20 cellular contexts compared by ENCODE assay signal in the genomic region with DNA sequence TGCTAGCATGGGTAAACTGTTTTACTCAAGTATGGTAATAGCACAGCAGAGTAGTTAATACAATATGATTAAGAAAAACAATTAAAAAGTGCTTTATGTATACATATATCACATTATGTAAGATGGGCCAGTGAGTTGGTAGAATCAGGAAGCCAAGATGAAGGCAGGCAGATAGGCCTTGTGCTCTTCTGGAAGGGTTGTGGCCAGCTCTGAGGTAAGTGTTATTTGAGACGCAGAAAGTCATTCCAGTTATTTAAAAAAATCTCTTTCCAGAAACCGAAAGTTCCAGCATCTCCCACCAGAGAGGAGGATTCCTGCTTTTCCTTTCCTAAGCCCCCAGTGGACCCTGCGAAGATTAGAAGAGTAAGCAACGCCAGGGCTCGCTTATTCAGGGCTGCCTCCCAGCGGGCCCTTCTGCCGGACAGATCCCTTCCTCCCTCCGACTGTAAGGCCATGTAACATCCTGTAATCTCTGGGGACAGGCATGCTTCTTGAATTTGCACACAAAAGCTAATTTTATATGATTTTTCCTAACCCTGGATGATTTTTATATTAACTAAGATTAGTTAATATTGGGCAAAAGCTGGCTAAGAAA. TPM values are rescaled to one million over a fixed set of nuclear protein-coding genes. Genes with fewer than 3 reads are reported as not detected.
DNase-seq lines count a peak whose midpoint lies in the region; ATAC-seq and TF ChIP-seq lines count a peak whose summit lies in the region.
"Had no signal": no experiment of that assay in that cellular context is flagged by ENCODE, and none has a peak within 500 bp of the region (broad histone marks: within the 10 kb centered on the region; RNA-seq: fewer than 3 reads in every experiment).

No MANE protein-coding gene starts in this region.

- H3K27me3 ChIP-seq in right atrium auricular region (no peaks in the 10 kb centered on the region), gastrocnemius medialis (no peaks in the 10 kb centered on the region)
- H3K27me3 ChIP-seq: SJCRH30 had no signal

- no peaks in the 10 kb centered on the region for H3K9me3 ChIP-seq in right atrium auricular region
- no peaks in the 10 kb centered on the region for H3K9me3 ChIP-seq in gastrocnemius medialis
- H3K9me3 ChIP-seq: SJCRH30 had no signal

- H3K27me3 Mint-ChIP-seq in WTC11 (ENCODE audit: low read depth), result no peaks in the 10 kb centered on the region

- peaks cover 25% of the 10 kb centered on the region for H3K4me1 Mint-ChIP-seq in WTC11

- no peak overlapping the region for H3K4me3 ChIP-seq in right atrium auricular region
- H3K4me3 ChIP-seq in gastrocnemius medialis, result no peak overlapping the region
- H3K4me3 ChIP-seq: SJCRH30 had no signal

- in situ Hi-C loops in gastrocnemius medialis (cut with MboI; ENCODE audit: low sequenced_read_pairs in 4 of 4), result no loop called here

- intact Hi-C loops in Right ventricle myocardium superior (cut with DNase I) (no loop called here), gastrocnemius medialis (cut with DNase I; ENCODE audit: low total_unique reads) (no loop called here)

- TF ChIP-seq POLR2A in gastrocnemius medialis (IDR thresholded peaks at IDR 0.05), result no peak

- CTCF ChIA-PET in WTC11 (lab: Charles Lee), result interaction anchor here (1.0 to 1.5 kb wide), 2 partner anchors 25 to 327 kb away, joined by 3 to 5 read pairs; no protein-coding TSS in a partner anchor

- POLR2A ChIA-PET in WTC11 (lab: Charles Lee), result no interaction called here

- no peak overlapping the region for H3K4me3 Mint-ChIP-seq in WTC11
- H3K4me3 Mint-ChIP-seq: H9 had no signal

- ATAC-seq in WTC11 (no peak), Right ventricle myocardium superior (ENCODE audit: poor library complexity) (peak; percentile 62), gastrocnemius medialis (no peak)

- H3K4me1 ChIP-seq in right atrium auricular region, result peaks cover 0 to 15% of the 10 kb centered on the region in 2 donors
- H3K4me1 ChIP-seq in gastrocnemius medialis, result no peaks in the 10 kb centered on the region
- H3K4me1 ChIP-seq: SJCRH30 had no signal

- no peaks in the 10 kb centered on the region for H3K9me3 Mint-ChIP-seq in WTC11
- H3K9me3 Mint-ChIP-seq: H9 had no signal

- no peak for TF ChIP-seq CTCF in WTC11 (IDR thresholded peaks at IDR 0.05)
- TF ChIP-seq CTCF in right atrium auricular region (IDR thresholded peaks at IDR 0.05), result no peak
- no peak for TF ChIP-seq CTCF in gastrocnemius medialis (IDR thresholded peaks at IDR 0.05 in 4 of 5, conservative IDR thresholded peaks at IDR 0.05 in 1 of 5)

- DNase-seq in WTC11 (ENCODE audit: low spot score) (no peak), Right ventricle myocardium superior (peak; percentile 67), right atrium auricular region (ENCODE audit: low spot score) (no peak), gastrocnemius medialis (no peak), cerebellar cortex (ENCODE audit: low spot score) (no peak), hippocampal formation (lab: John Stamatoyannopoulos, UW) (no peak)
- no peak for DNase-seq in activated CD4-positive, alpha-beta T cell treated with anti-CD3 and anti-CD28 coated beads, Interleukin-2, amount 50 U/mL, for 1 hour
- DNase-seq: Calu3, DMS153, H9, KBM-7, MV-4-11, NCI-H1105, NCI-H1436 treated with DMSO at 0.1 percent for 48 hours, NCI-H187 treated with DMSO at 0.1 percent for 48 hours, NCI-H2171 treated with DMSO at 0.1 percent for 48 hours, NCI-H345, NCI-H510A treated with DMSO at 0.1 percent for 48 hours, NCI-H774, SJCRH30 had no signal

- no peaks in the 10 kb centered on the region for H3K36me3 Mint-ChIP-seq in WTC11

- peak overlapping the region; percentile 4; the same call in 1 of the 2 replicates for H3K27ac Mint-ChIP-seq in WTC11

- no peaks in the 10 kb centered on the region for H3K36me3 ChIP-seq in right atrium auricular region
- H3K36me3 ChIP-seq in gastrocnemius medialis, result no peaks in the 10 kb centered on the region
- H3K36me3 ChIP-seq: SJCRH30 had no signal

- H3K27ac ChIP-seq in right atrium auricular region, result peak overlapping the region; percentile 19 to 60
- peak overlapping the region; percentile 26 to 47 (median 28) for H3K27ac ChIP-seq in gastrocnemius medialis
- H3K27ac ChIP-seq: SJCRH30 had no signal

TF ChIP-seq in WTC11, 78 proteins besides CTCF, POLR2A, EP300 and RAD21 (continues in another document):
- TF ChIP-seq NFATC4 (CRISPR knock-in tag; IDR thresholded peaks at IDR 0.05) (no peak), ZNF138 (CRISPR knock-in tag; conservative IDR thresholded peaks at IDR 0.05) (no peak), ELF4 (CRISPR knock-in tag; IDR thresholded peaks at IDR 0.05; ENCODE audit: low read depth) (no peak), ESRRA (CRISPR knock-in tag; IDR thresholded peaks at IDR 0.05; ENCODE audit: borderline replicate concordance) (no peak)
- TF ChIP-seq, protein P1, sequence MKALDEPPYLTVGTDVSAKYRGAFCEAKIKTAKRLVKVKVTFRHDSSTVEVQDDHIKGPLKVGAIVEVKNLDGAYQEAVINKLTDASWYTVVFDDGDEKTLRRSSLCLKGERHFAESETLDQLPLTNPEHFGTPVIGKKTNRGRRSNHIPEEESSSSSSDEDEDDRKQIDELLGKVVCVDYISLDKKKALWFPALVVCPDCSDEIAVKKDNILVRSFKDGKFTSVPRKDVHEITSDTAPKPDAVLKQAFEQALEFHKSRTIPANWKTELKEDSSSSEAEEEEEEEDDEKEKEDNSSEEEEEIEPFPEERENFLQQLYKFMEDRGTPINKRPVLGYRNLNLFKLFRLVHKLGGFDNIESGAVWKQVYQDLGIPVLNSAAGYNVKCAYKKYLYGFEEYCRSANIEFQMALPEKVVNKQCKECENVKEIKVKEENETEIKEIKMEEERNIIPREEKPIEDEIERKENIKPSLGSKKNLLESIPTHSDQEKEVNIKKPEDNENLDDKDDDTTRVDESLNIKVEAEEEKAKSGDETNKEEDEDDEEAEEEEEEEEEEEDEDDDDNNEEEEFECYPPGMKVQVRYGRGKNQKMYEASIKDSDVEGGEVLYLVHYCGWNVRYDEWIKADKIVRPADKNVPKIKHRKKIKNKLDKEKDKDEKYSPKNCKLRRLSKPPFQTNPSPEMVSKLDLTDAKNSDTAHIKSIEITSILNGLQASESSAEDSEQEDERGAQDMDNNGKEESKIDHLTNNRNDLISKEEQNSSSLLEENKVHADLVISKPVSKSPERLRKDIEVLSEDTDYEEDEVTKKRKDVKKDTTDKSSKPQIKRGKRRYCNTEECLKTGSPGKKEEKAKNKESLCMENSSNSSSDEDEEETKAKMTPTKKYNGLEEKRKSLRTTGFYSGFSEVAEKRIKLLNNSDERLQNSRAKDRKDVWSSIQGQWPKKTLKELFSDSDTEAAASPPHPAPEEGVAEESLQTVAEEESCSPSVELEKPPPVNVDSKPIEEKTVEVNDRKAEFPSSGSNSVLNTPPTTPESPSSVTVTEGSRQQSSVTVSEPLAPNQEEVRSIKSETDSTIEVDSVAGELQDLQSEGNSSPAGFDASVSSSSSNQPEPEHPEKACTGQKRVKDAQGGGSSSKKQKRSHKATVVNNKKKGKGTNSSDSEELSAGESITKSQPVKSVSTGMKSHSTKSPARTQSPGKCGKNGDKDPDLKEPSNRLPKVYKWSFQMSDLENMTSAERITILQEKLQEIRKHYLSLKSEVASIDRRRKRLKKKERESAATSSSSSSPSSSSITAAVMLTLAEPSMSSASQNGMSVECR (CRISPR knock-in tag; IDR thresholded peaks at IDR 0.05; ENCODE audit: borderline replicate concordance), result no peak
- TF ChIP-seq, protein P2, sequence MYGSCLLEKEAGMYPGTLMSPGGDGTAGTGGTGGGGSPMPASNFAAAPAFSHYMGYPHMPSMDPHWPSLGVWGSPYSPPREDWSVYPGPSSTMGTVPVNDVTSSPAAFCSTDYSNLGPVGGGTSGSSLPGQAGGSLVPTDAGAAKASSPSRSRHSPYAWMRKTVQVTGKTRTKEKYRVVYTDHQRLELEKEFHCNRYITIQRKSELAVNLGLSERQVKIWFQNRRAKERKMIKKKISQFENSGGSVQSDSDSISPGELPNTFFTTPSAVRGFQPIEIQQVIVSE (CRISPR knock-in tag; IDR thresholded peaks at IDR 0.05; ENCODE audit: borderline replicate concordance), result no peak
- TF ChIP-seq, protein P3, sequence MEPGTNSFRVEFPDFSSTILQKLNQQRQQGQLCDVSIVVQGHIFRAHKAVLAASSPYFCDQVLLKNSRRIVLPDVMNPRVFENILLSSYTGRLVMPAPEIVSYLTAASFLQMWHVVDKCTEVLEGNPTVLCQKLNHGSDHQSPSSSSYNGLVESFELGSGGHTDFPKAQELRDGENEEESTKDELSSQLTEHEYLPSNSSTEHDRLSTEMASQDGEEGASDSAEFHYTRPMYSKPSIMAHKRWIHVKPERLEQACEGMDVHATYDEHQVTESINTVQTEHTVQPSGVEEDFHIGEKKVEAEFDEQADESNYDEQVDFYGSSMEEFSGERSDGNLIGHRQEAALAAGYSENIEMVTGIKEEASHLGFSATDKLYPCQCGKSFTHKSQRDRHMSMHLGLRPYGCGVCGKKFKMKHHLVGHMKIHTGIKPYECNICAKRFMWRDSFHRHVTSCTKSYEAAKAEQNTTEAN (CRISPR knock-in tag; IDR thresholded peaks at IDR 0.05), result no peak

RNA-seq across cellular contexts. Expression of a gene that starts 20.4 kb away (rescaled TPM):
- 4.6 to 5.2 TPM (median 4.7 TPM) in 3 replicates for total RNA-seq in WTC11 (2021)
- total RNA-seq in Right ventricle myocardium superior, result 9.5 TPM
- total RNA-seq in right atrium auricular region, result 1 to 10 TPM; 5.3 to 5.5 TPM
- total RNA-seq in gastrocnemius medialis, result 1 to 10 TPM in 1 of 4 donors, under 1 TPM in 3; 0.20 to 1.8 (median 0.56) TPM
